Comparison of ENCODE assay signal across 8 cellular contexts in the genomic region with DNA sequence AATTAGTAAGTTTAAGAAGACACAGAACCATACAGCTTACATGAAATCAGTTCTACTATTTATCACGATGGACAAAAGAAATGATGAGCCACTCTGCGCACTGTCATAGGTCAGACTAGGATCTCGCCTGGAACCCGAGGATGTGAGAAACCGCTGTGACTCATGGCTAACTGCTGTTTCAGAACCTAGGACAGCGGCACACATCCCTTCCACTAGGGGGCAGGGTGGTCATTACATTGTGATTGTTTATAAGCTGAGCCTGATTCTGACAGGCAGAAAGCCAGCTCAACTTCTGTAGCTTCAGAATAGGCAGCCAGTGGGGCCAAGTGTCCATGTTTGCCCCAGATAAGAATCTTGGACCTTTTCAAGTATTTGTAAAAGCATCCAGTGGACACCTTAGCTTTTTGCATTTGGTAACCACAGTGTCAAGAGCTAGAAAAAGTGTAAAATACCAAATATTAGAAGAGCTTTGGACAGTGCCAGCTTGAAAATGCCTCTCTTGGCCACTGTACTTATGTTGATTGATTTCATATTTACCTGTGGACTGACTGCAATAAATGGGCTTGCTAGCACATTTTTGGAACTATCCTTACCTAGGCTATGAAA.
A peak's percentile ranks its signal among the peaks of the same experiment; 100 is the strongest.
DNase-seq lines count a peak whose midpoint lies in the region; ATAC-seq and TF ChIP-seq lines count a peak whose summit lies in the region.

No MANE protein-coding gene starts in this region.

- H3K27me3 Mint-ChIP-seq in activated T-cell treated with anti-CD3 and anti-CD28 coated beads, Interleukin-2, amount 50 U/mL, for 24 hours = peaks cover 24% of the 10 kb centered on the region
- peaks cover 31% of the 10 kb centered on the region for H3K27me3 Mint-ChIP-seq in neural crest cell (ENCODE audit: low read depth)

- peaks cover 4% of the 10 kb centered on the region for H3K4me1 Mint-ChIP-seq in activated T-cell treated with anti-CD3 and anti-CD28 coated beads, Interleukin-2, amount 50 U/mL, for 24 hours (ENCODE audit: low read depth)
- H3K4me1 Mint-ChIP-seq in neural crest cell = no peaks in the 10 kb centered on the region

- H3K36me3 Mint-ChIP-seq in activated T-cell treated with anti-CD3 and anti-CD28 coated beads, Interleukin-2, amount 50 U/mL, for 24 hours (ENCODE audit: low read depth) = no peaks in the 10 kb centered on the region
- H3K36me3 Mint-ChIP-seq in neural crest cell (ENCODE audit: low read depth) = no peaks in the 10 kb centered on the region

- no peak overlapping the region for H3K4me3 ChIP-seq in fibroblast of mammary gland (ENCODE audit: control insufficient read depth, low read depth, low read length)

- no peaks in the 10 kb centered on the region for H3K9me3 Mint-ChIP-seq in activated T-cell treated with anti-CD3 and anti-CD28 coated beads, Interleukin-2, amount 50 U/mL, for 24 hours
- no peaks in the 10 kb centered on the region for H3K9me3 Mint-ChIP-seq in neural crest cell

- TF ChIP-seq CTCF in fibroblast of mammary gland (conservative IDR thresholded peaks at IDR 0.05; ENCODE audit: control insufficient read depth, insufficient read depth, low read depth, low read length) (peak; percentile 99), neural crest cell (conservative IDR thresholded peaks at IDR 0.05) (peak; percentile 96)

- ATAC-seq in GM21529 (IDR thresholded peaks at IDR 0.05; ENCODE audit: unreplicated experiment) = peak; percentile 100

- H3K4me3 Mint-ChIP-seq in activated T-cell treated with anti-CD3 and anti-CD28 coated beads, Interleukin-2, amount 50 U/mL, for 24 hours = no peak overlapping the region
- no peak overlapping the region for H3K4me3 Mint-ChIP-seq in neural crest cell

- DNase-seq in Daoy (ENCODE audit: low read depth) = peak; percentile 53
- peak in 69 of 76 experiments; percentile 4 to 82 (median 56) for DNase-seq in HUDEP-2 (lab: John Stamatoyannopoulos, UW; ENCODE audit: unreplicated experiment in 76 of 76)
- DNase-seq in OCI-M2 (lab: John Stamatoyannopoulos, UW; ENCODE audit: unreplicated experiment) = peak; percentile 36
- peak; percentile 85 for DNase-seq in activated T-cell treated with anti-CD3 and anti-CD28 coated beads, Interleukin-2, amount 50 U/mL, for 24 hours
- peak; percentile 87 for DNase-seq in fibroblast of mammary gland (ENCODE audit: low read depth)
- DNase-seq in neural crest cell (ENCODE audit: low read depth, low spot score) = peak; percentile 92
- DNase-seq in stromal cell of bone marrow (ENCODE audit: low read depth) = peak; percentile 67

- no peak overlapping the region for H3K27ac Mint-ChIP-seq in activated T-cell treated with anti-CD3 and anti-CD28 coated beads, Interleukin-2, amount 50 U/mL, for 24 hours
- H3K27ac Mint-ChIP-seq in neural crest cell (ENCODE audit: unreplicated experiment) = no peak overlapping the region

Comparison
In these comparisons a context has a peak if more than half of its experiments do, and no peak if none do; other contexts are left out.
1. DNase-seq: peak in every context shown above with its lines; median percentile 92 in neural crest cell; 87 in fibroblast of mammary gland; 85 in activated T-cell treated with anti-CD3 and anti-CD28 coated beads, Interleukin-2, amount 50 U/mL, for 24 hours; 67 in stromal cell of bone marrow; 56 in HUDEP-2; 53 in Daoy; 36 in OCI-M2.